9 cellular contexts compared by ENCODE assay signal in genomic region chr5:114305402-114306207, GRCh38. TPM values are rescaled to one million over a fixed set of nuclear protein-coding genes. Genes with fewer than 3 reads are reported as not detected.
DNase-seq lines count a peak whose midpoint lies in the region; ATAC-seq and TF ChIP-seq lines count a peak whose summit lies in the region.
"Had no signal": no experiment of that assay in that cellular context is flagged by ENCODE, and none has a peak within 500 bp of the region (broad histone marks: within the 10 kb centered on the region; RNA-seq: fewer than 3 reads in every experiment).

No MANE protein-coding gene starts in this region.

- TF ChIP-seq RAD21 in Ishikawa (IDR thresholded peaks at IDR 0.05; ENCODE audit: low read depth): 0 out of 2 replicates have a peak, but pooled peaks have one; percentile 15

- TF ChIP-seq EP300 in Ishikawa (IDR thresholded peaks at IDR 0.05; ENCODE audit: borderline replicate concordance): no peak

- no peak overlapping the region for H3K4me3 Mint-ChIP-seq in activated naive CD4-positive, alpha-beta T cell treated with anti-CD3 and anti-CD28 coated beads for 36 hours
- H3K4me3 Mint-ChIP-seq in activated CD4-positive, alpha-beta T cell treated with anti-CD3 and anti-CD28 coated beads for 36 hours: no peak overlapping the region
- H3K4me3 Mint-ChIP-seq: CD4-positive, CD25-positive, alpha-beta regulatory T cell had no signal

- H3K4me1 Mint-ChIP-seq in activated naive CD4-positive, alpha-beta T cell treated with anti-CD3 and anti-CD28 coated beads for 36 hours (ENCODE audit: low read depth): no peaks in the 10 kb centered on the region
- H3K4me1 Mint-ChIP-seq in activated CD4-positive, alpha-beta T cell treated with anti-CD3 and anti-CD28 coated beads for 36 hours: no peaks in the 10 kb centered on the region
- H3K4me1 Mint-ChIP-seq: CD4-positive, CD25-positive, alpha-beta regulatory T cell had no signal

- H3K27ac Mint-ChIP-seq in activated naive CD4-positive, alpha-beta T cell treated with anti-CD3 and anti-CD28 coated beads for 36 hours: no peak overlapping the region
- H3K27ac Mint-ChIP-seq in activated CD4-positive, alpha-beta T cell treated with anti-CD3 and anti-CD28 coated beads for 36 hours: no peak overlapping the region
- H3K27ac Mint-ChIP-seq: CD4-positive, CD25-positive, alpha-beta regulatory T cell had no signal

- CTCF ChIA-PET in activated naive CD4-positive, alpha-beta T cell treated with anti-CD3 and anti-CD28 coated beads for 36 hours (lab: Charles Lee): no interaction called here
- CTCF ChIA-PET in activated CD4-positive, alpha-beta T cell treated with anti-CD3 and anti-CD28 coated beads for 36 hours (lab: Charles Lee): no interaction called here

- intact Hi-C loops in activated naive CD4-positive, alpha-beta T cell treated with anti-CD3 and anti-CD28 coated beads for 36 hours (cut with micrococcal nuclease): loop anchor here (5.0 to 10.0 kb wide), 2 partner anchors 628 to 691 kb away; no protein-coding TSS in a partner anchor
- intact Hi-C loops in activated CD4-positive, alpha-beta T cell treated with anti-CD3 and anti-CD28 coated beads for 36 hours (cut with DNase I, micrococcal nuclease): no loop called here

- peaks cover 1% of the 10 kb centered on the region for H3K9me3 Mint-ChIP-seq in activated naive CD4-positive, alpha-beta T cell treated with anti-CD3 and anti-CD28 coated beads for 36 hours
- H3K9me3 Mint-ChIP-seq in activated CD4-positive, alpha-beta T cell treated with anti-CD3 and anti-CD28 coated beads for 36 hours (ENCODE audit: low read depth): no peaks in the 10 kb centered on the region

- POLR2A ChIA-PET in activated CD4-positive, alpha-beta T cell treated with anti-CD3 and anti-CD28 coated beads for 36 hours (lab: Charles Lee): no interaction called here

- peak; percentile 28 for DNase-seq in NCI-H82 (lab: John Stamatoyannopoulos, UW)
- no peak for DNase-seq in NCI-H82 treated with DMSO at 0.1 percent for 48 hours (lab: John Stamatoyannopoulos, UW; ENCODE audit: unreplicated experiment)
- peak; percentile 69 for DNase-seq in dedifferentiated amniotic fluid mesenchymal stem cell (ENCODE audit: extremely low spot score)
- DNase-seq in smooth muscle cell of the brain vasculature (ENCODE audit: low read depth, low spot score): peak; percentile 12
- no peak for DNase-seq in activated naive CD4-positive, alpha-beta T cell treated with anti-CD3 and anti-CD28 coated beads for 36 hours
- no peak for DNase-seq in activated CD4-positive, alpha-beta T cell treated with anti-CD3 and anti-CD28 coated beads, Interleukin-2, amount 50 U/mL, for 48 hours
- no peak for DNase-seq in activated CD4-positive, alpha-beta T cell treated with anti-CD3 and anti-CD28 coated beads for 36 hours
- DNase-seq: CD4-positive, CD25-positive, alpha-beta regulatory T cell had no signal

- no peak for ATAC-seq in activated CD4-positive, alpha-beta T cell treated with anti-CD3 and anti-CD28 coated beads for 36 hours

- no peaks in the 10 kb centered on the region for H3K27me3 Mint-ChIP-seq in activated naive CD4-positive, alpha-beta T cell treated with anti-CD3 and anti-CD28 coated beads for 36 hours (ENCODE audit: low read depth)
- no peaks in the 10 kb centered on the region for H3K27me3 Mint-ChIP-seq in activated CD4-positive, alpha-beta T cell treated with anti-CD3 and anti-CD28 coated beads for 36 hours

- no peaks in the 10 kb centered on the region for H3K36me3 Mint-ChIP-seq in activated naive CD4-positive, alpha-beta T cell treated with anti-CD3 and anti-CD28 coated beads for 36 hours (ENCODE audit: low read depth)
- no peaks in the 10 kb centered on the region for H3K36me3 Mint-ChIP-seq in activated CD4-positive, alpha-beta T cell treated with anti-CD3 and anti-CD28 coated beads for 36 hours (ENCODE audit: low read depth)
- H3K36me3 Mint-ChIP-seq: CD4-positive, CD25-positive, alpha-beta regulatory T cell had no signal

TF ChIP-seq in Ishikawa, 13 proteins besides CTCF, POLR2A, EP300 and RAD21:
- TF ChIP-seq YY1 (IDR thresholded peaks at IDR 0.05; ENCODE audit: low read depth) (no peak), TAF1 (IDR thresholded peaks at IDR 0.05; ENCODE audit: low read depth) (no peak), EGR1 (IDR thresholded peaks at IDR 0.05) (no peak), FOXM1 (IDR thresholded peaks at IDR 0.05; ENCODE audit: borderline replicate concordance, low read depth) (no peak), ZBTB7A (IDR thresholded peaks at IDR 0.05; ENCODE audit: low read depth) (no peak), NFIC (IDR thresholded peaks at IDR 0.05) (no peak), TCF12 (IDR thresholded peaks at IDR 0.05; ENCODE audit: low read depth) (no peak), USF1 (IDR thresholded peaks at IDR 0.05) (no peak), CEBPB (IDR thresholded peaks at IDR 0.05) (no peak), REST (IDR thresholded peaks at IDR 0.05; ENCODE audit: low read depth) (no peak), MAX (IDR thresholded peaks at IDR 0.05) (no peak), TEAD4 (IDR thresholded peaks at IDR 0.05) (no peak), CREB1 (IDR thresholded peaks at IDR 0.05; ENCODE audit: low read depth) (no peak)

RNA-seq across cellular contexts. Expression of gene KCNN2, which starts 56.3 kb away (rescaled TPM):
- not detected for total RNA-seq in activated naive CD4-positive, alpha-beta T cell treated with anti-CD3 and anti-CD28 coated beads for 36 hours
- not detected for total RNA-seq in activated CD4-positive, alpha-beta T cell treated with anti-CD3 and anti-CD28 coated beads for 36 hours
- total RNA-seq: CD4-positive, CD25-positive, alpha-beta regulatory T cell had no signal

Comparison
In these comparisons a context has a peak if more than half of its experiments do, and no peak if none do; other contexts are left out.
1. DNase-seq: peak in NCI-H82 (single experiment), dedifferentiated amniotic fluid mesenchymal stem cell (single experiment) and smooth muscle cell of the brain vasculature (single experiment); none in NCI-H82 treated with DMSO at 0.1 percent for 48 hours (single experiment), activated naive CD4-positive, alpha-beta T cell treated with anti-CD3 and anti-CD28 coated beads for 36 hours (single experiment), activated CD4-positive, alpha-beta T cell treated with anti-CD3 and anti-CD28 coated beads, Interleukin-2, amount 50 U/mL, for 48 hours (0 of 2) and activated CD4-positive, alpha-beta T cell treated with anti-CD3 and anti-CD28 coated beads for 36 hours (single experiment).